8 cellular contexts compared by ENCODE assay signal in genomic region chr13:51644649-51645048, GRCh38.
DNase-seq lines count a peak whose midpoint lies in the region; ATAC-seq and TF ChIP-seq lines count a peak whose summit lies in the region.

No MANE protein-coding gene starts in this region.

- CTCF ChIA-PET in OCI-LY7 (lab: Charles Lee; ENCODE audit: unreplicated experiment): interaction anchor here (0.9 kb wide), 1 partner anchor 10 kb away, joined by 4 read pairs; no protein-coding TSS in a partner anchor

- peaks cover 74% of the 10 kb centered on the region for H3K79me2 ChIP-seq in GM23248 (ENCODE audit: insufficient read depth)
- 0 out of 2 replicates have a peak, but pooled peaks cover 4% of the 10 kb centered on the region for H3K79me2 ChIP-seq in OCI-LY7 (ENCODE audit: insufficient read depth, low read depth, low read length)
- H3K79me2 ChIP-seq in osteoblast (ENCODE audit: insufficient read depth, low read length): peaks cover 74% of the 10 kb centered on the region

- peaks cover 55% of the 10 kb centered on the region for H3K4me1 ChIP-seq in GM23248 (ENCODE audit: insufficient read depth)
- H3K4me1 ChIP-seq in OCI-LY7 (ENCODE audit: insufficient read depth, low read length, poor library complexity, severe bottlenecking): peaks cover 29% of the 10 kb centered on the region
- peaks cover 39% of the 10 kb centered on the region for H3K4me1 ChIP-seq in osteoblast (ENCODE audit: insufficient read depth, low read length)

- POLR2A ChIA-PET in OCI-LY7 (lab: Charles Lee): interaction anchor here (0.7 to 2.3 kb wide), 14 partner anchors 12 to 224 kb away, joined by 3 to 10 read pairs (median 3); partner anchors contain the start of gene INTS6

- H3F3A ChIP-seq in GM23248 (ENCODE audit: insufficient read depth): peaks cover 42% of the 10 kb centered on the region

- 6% methylated on average over 1 of the region's 1 CpG for WGBS in GM23248 (ENCODE audit: low coverage in 1 of 2, low lambda C conversion rate in 2 of 2, missing lambda C conversion rate in 2 of 2), 2 experiments

- H3K9ac ChIP-seq in GM23248: peak overlapping the region; percentile 83

- no peak overlapping the region for H2AFZ ChIP-seq in GM23248
- no peak overlapping the region for H2AFZ ChIP-seq in OCI-LY7 (ENCODE audit: low read length)
- H2AFZ ChIP-seq in osteoblast (ENCODE audit: low read length): no peak overlapping the region

- H3K4me2 ChIP-seq in GM23248 (ENCODE audit: unreplicated experiment): peak overlapping the region; percentile 91
- H3K4me2 ChIP-seq in OCI-LY7 (ENCODE audit: low read length): peak overlapping the region; percentile 53
- peak overlapping the region; percentile 89 for H3K4me2 ChIP-seq in osteoblast (ENCODE audit: insufficient read depth, low read length)

- H4K20me1 ChIP-seq in GM23248 (ENCODE audit: insufficient read depth) (no peaks in the 10 kb centered on the region), OCI-LY7 (ENCODE audit: insufficient read depth, low read length) (no peaks in the 10 kb centered on the region), osteoblast (ENCODE audit: insufficient read depth, low read length) (peaks cover 4% of the 10 kb centered on the region)

- H3K9me2 ChIP-seq in GM23248 (ENCODE audit: insufficient read depth) (no peaks in the 10 kb centered on the region), OCI-LY7 (ENCODE audit: insufficient read depth, low read length) (no peaks in the 10 kb centered on the region)

- H3K9me3 ChIP-seq in GM23248 (ENCODE audit: low read depth) (no peaks in the 10 kb centered on the region), OCI-LY7 (ENCODE audit: low read length) (no peaks in the 10 kb centered on the region), osteoblast (ENCODE audit: low read depth, low read length) (no peaks in the 10 kb centered on the region)

- no peak for TF ChIP-seq CTCF in OCI-LY7 (conservative IDR thresholded peaks at IDR 0.05; ENCODE audit: low read length)
- no peak for TF ChIP-seq CTCF in epithelial cell of esophagus (IDR thresholded peaks at IDR 0.05; ENCODE audit: insufficient read depth, low read depth, low read length, missing control alignments)
- no peak for TF ChIP-seq CTCF in osteoblast (IDR thresholded peaks at IDR 0.05; ENCODE audit: extremely low read depth, low read depth, low read length)

- H3K27me3 ChIP-seq in GM23248 (replicated peaks; ENCODE audit: insufficient read depth): no peaks in the 10 kb centered on the region
- no peaks in the 10 kb centered on the region for H3K27me3 ChIP-seq in osteoblast (ENCODE audit: insufficient read depth, low read length)

- DNase-seq in GM23248: peak; percentile 75
- peak; percentile 7 for DNase-seq in OCI-LY7 (ENCODE audit: low spot score)
- DNase-seq in epithelial cell of esophagus (ENCODE audit: low read depth): peak; percentile 28
- DNase-seq in osteoblast (ENCODE audit: insufficient read length, low spot score, missing footprints): peak; percentile 41
- DNase-seq in G401 (ENCODE audit: low spot score): no peak
- DNase-seq in NCI-H2029 treated with DMSO at 0.1 percent for 48 hours (lab: John Stamatoyannopoulos, UW): no peak
- DNase-seq in stimulated activated CD4-positive, alpha-beta T cell treated with anti-CD3 and anti-CD28 coated beads, Interleukin-2, amount 100 ng/mL, for 48 hours: no peak

- H3K36me3 ChIP-seq in GM23248 (ENCODE audit: low read depth): no peaks in the 10 kb centered on the region
- H3K36me3 ChIP-seq in OCI-LY7 (ENCODE audit: insufficient read depth, low read length): no peaks in the 10 kb centered on the region
- H3K36me3 ChIP-seq in osteoblast (ENCODE audit: insufficient read depth, low read length): no peaks in the 10 kb centered on the region

- intact Hi-C loops in OCI-LY7 (cut with micrococcal nuclease; ENCODE audit: unreplicated experiment): no loop called here

- in situ Hi-C loops in GM23248 (cut with MboI) (no loop called here), G401 (cut with HindIII; ENCODE audit: low sequenced_read_pairs) (no loop called here)

- no peak for ATAC-seq in HG02973 (IDR thresholded peaks at IDR 0.05; ENCODE audit: unreplicated experiment)

- BruUV-seq in OCI-LY7 (replicated peaks; lab: Mats Ljungman, UMichigan): no TSS peak

- H3K4me3 ChIP-seq in GM23248 (peak overlapping the region; percentile 64), OCI-LY7 (ENCODE audit: low read depth, low read length, poor library complexity, severe bottlenecking) (peak overlapping the region; percentile 22), epithelial cell of esophagus (ENCODE audit: low read length) (no peak overlapping the region), osteoblast (ENCODE audit: insufficient read depth, low read length) (peak overlapping the region; percentile 0)

- H3K27ac ChIP-seq in GM23248: peak overlapping the region; percentile 99
- H3K27ac ChIP-seq in OCI-LY7 (ENCODE audit: low read depth, low read length, poor library complexity, severe bottlenecking): peak overlapping the region; percentile 2
- peak overlapping the region; percentile 98 for H3K27ac ChIP-seq in osteoblast (ENCODE audit: low read depth, low read length)

Comparison
In these comparisons a context has a peak if more than half of its experiments do, and no peak if none do; other contexts are left out.
1. DNase-seq: peak in GM23248 (single experiment), OCI-LY7 (single experiment), epithelial cell of esophagus (single experiment) and osteoblast (single experiment); none in G401 (single experiment), NCI-H2029 treated with DMSO at 0.1 percent for 48 hours (single experiment) and stimulated activated CD4-positive, alpha-beta T cell treated with anti-CD3 and anti-CD28 coated beads, Interleukin-2, amount 100 ng/mL, for 48 hours (0 of 2).
2. H3K27ac ChIP-seq: peak in every context shown above with its lines; median percentile 99 in GM23248; 98 in osteoblast; 2 in OCI-LY7.
3. Peak in every context shown above with its lines, with median percentiles within 50 percentile points of each other: H3K4me2 ChIP-seq.